Comparison of ENCODE assay signal across 16 cellular contexts in the genomic region with DNA sequence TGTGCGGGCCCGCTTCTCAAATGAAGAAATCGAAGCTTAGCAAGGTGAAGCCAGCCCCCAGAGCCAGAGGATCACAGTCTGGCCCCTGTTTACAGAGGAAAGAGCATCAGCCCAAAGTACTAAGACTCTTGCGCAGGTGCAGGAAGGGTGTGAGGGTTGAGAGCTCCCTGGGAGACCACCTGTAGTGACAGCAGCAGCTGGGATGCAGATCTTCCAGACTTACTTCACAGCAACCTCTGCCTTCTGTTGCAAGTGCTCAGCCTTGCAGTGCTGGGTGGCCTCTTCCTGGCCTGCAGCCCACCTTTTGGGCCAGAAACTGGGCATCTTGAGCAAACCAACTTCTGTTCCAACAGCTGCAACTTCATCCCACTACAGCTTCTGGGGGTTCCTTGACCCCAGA. TPM values are rescaled to one million over a fixed set of nuclear protein-coding genes. Genes with fewer than 3 reads are reported as not detected.
A peak's percentile ranks its signal among the peaks of the same experiment; 100 is the strongest.
DNase-seq lines count a peak whose midpoint lies in the region; ATAC-seq and TF ChIP-seq lines count a peak whose summit lies in the region.
"Had no signal": no experiment of that assay in that cellular context is flagged by ENCODE, and none has a peak within 500 bp of the region (broad histone marks: within the 10 kb centered on the region; RNA-seq: fewer than 3 reads in every experiment).

No MANE protein-coding gene starts in this region.

- no peak overlapping the region for H3K4me3 ChIP-seq in ascending aorta
- H3K4me3 ChIP-seq: lung had no signal

- H3K4me1 ChIP-seq in ascending aorta, result peaks cover 3 to 8% of the 10 kb centered on the region in 2 donors
- H3K4me1 ChIP-seq: psoas muscle had no signal

- no peak overlapping the region for H3K27ac ChIP-seq in ascending aorta
- H3K27ac ChIP-seq: psoas muscle had no signal

- H3K36me3 ChIP-seq in ascending aorta, result no peaks in the 10 kb centered on the region

- TF ChIP-seq CTCF in progenitor cell of endocrine pancreas (IDR thresholded peaks at IDR 0.05; ENCODE audit: unreplicated experiment), result no peak
- no peak for TF ChIP-seq CTCF in ascending aorta (IDR thresholded peaks at IDR 0.05)
- no peak for TF ChIP-seq CTCF in omental fat pad (IDR thresholded peaks at IDR 0.05)

- no peaks in the 10 kb centered on the region for H3K36me3 Mint-ChIP-seq in activated T-cell treated with anti-CD3 and anti-CD28 coated beads, Interleukin-2, amount 50 U/mL, for 24 hours (ENCODE audit: low read depth)
- no peaks in the 10 kb centered on the region for H3K36me3 Mint-ChIP-seq in effector memory CD8-positive, alpha-beta T cell (ENCODE audit: insufficient read depth)
- H3K36me3 Mint-ChIP-seq in progenitor cell of endocrine pancreas (ENCODE audit: insufficient read depth), result no peaks in the 10 kb centered on the region

- no peak for ATAC-seq in effector memory CD8-positive, alpha-beta T cell (replicated peaks)
- ATAC-seq in omental fat pad (ENCODE audit: low FRiP score) (no peak), HG02571 (IDR thresholded peaks at IDR 0.05; ENCODE audit: unreplicated experiment) (no peak)

- no peak overlapping the region for H3K27ac Mint-ChIP-seq in activated T-cell treated with anti-CD3 and anti-CD28 coated beads, Interleukin-2, amount 50 U/mL, for 24 hours
- no peak overlapping the region for H3K27ac Mint-ChIP-seq in effector memory CD8-positive, alpha-beta T cell
- peak overlapping the region; percentile 63 for H3K27ac Mint-ChIP-seq in progenitor cell of endocrine pancreas
- H3K27ac Mint-ChIP-seq: HFFc6 had no signal

- no peaks in the 10 kb centered on the region for H3K9me3 ChIP-seq in ascending aorta
- H3K9me3 ChIP-seq: psoas muscle had no signal

- intact Hi-C loops in ascending aorta (cut with DNase I), result loop anchor here (10.0 kb wide), 1 partner anchor 375 kb away; no protein-coding TSS in a partner anchor

- no peak for DNase-seq in activated T-cell treated with anti-CD3 and anti-CD28 coated beads, Interleukin-2, amount 50 U/mL, for 24 hours
- DNase-seq in activated T-cell treated with anti-CD3 and anti-CD28 coated beads, Interleukin-2, amount 50 U/mL, for 48 hours, result no peak
- DNase-seq in NCI-H524 treated with DMSO at 0.1 percent for 48 hours (lab: John Stamatoyannopoulos, UW) (peak; percentile 36), progenitor cell of endocrine pancreas (ENCODE audit: low spot score, unreplicated experiment) (no peak), ascending aorta (ENCODE audit: low spot score in 2 of 2) (no peak), omental fat pad (ENCODE audit: low spot score) (no peak)
- DNase-seq in effector memory CD8-positive, alpha-beta T cell, result no peak
- DNase-seq: HFFc6, NCI-H1694, psoas muscle, SW 1271 had no signal

- peak overlapping the region; percentile 47 for H3K4me3 Mint-ChIP-seq in activated T-cell treated with anti-CD3 and anti-CD28 coated beads, Interleukin-2, amount 50 U/mL, for 24 hours
- peak overlapping the region; percentile 42 to 66 for H3K4me3 Mint-ChIP-seq in effector memory CD8-positive, alpha-beta T cell
- peak overlapping the region; percentile 68 for H3K4me3 Mint-ChIP-seq in progenitor cell of endocrine pancreas (ENCODE audit: low read depth)
- H3K4me3 Mint-ChIP-seq: HFFc6 had no signal

- H3K27me3 Mint-ChIP-seq in activated T-cell treated with anti-CD3 and anti-CD28 coated beads, Interleukin-2, amount 50 U/mL, for 24 hours, result peaks cover 49% of the 10 kb centered on the region
- peaks cover 43 to 58% of the 10 kb centered on the region in 2 donors for H3K27me3 Mint-ChIP-seq in effector memory CD8-positive, alpha-beta T cell
- peaks cover 41% of the 10 kb centered on the region for H3K27me3 Mint-ChIP-seq in progenitor cell of endocrine pancreas

- no peaks in the 10 kb centered on the region for H3K27me3 ChIP-seq in ascending aorta

- H3K9me3 Mint-ChIP-seq in activated T-cell treated with anti-CD3 and anti-CD28 coated beads, Interleukin-2, amount 50 U/mL, for 24 hours, result no peaks in the 10 kb centered on the region
- H3K9me3 Mint-ChIP-seq in effector memory CD8-positive, alpha-beta T cell, result no peaks in the 10 kb centered on the region
- no peaks in the 10 kb centered on the region for H3K9me3 Mint-ChIP-seq in progenitor cell of endocrine pancreas (ENCODE audit: low read depth)
- H3K9me3 Mint-ChIP-seq: HFFc6 had no signal

- peaks cover 6% of the 10 kb centered on the region for H3K4me1 Mint-ChIP-seq in activated T-cell treated with anti-CD3 and anti-CD28 coated beads, Interleukin-2, amount 50 U/mL, for 24 hours (ENCODE audit: low read depth)
- H3K4me1 Mint-ChIP-seq in effector memory CD8-positive, alpha-beta T cell (ENCODE audit: low read depth in 2 of 2), result peaks cover 5 to 10% of the 10 kb centered on the region in 2 donors
- H3K4me1 Mint-ChIP-seq in progenitor cell of endocrine pancreas (ENCODE audit: low read depth), result peaks cover 13% of the 10 kb centered on the region

RNA-seq across cellular contexts. Expression of a gene that starts 19.7 kb away (rescaled TPM):
- total RNA-seq in progenitor cell of endocrine pancreas (0.14 and 0.16 TPM in 2 replicates), ascending aorta (not detected), omental fat pad (not detected)
- total RNA-seq: activated CD8-positive, alpha-beta memory T cell treated with anti-CD3 and anti-CD28 coated beads for 36 hours; aorta; HFFc6; K562; psoas muscle had no signal
